Comparison of ENCODE assay signal across 9 cellular contexts in genomic region chr19:46715620-46716012, GRCh38. TPM values are rescaled to one million over a fixed set of nuclear protein-coding genes. Genes with fewer than 3 reads are reported as not detected.
A peak's percentile ranks its signal among the peaks of the same experiment; 100 is the strongest.
DNase-seq lines count a peak whose midpoint lies in the region; ATAC-seq and TF ChIP-seq lines count a peak whose summit lies in the region.
"Had no signal": no experiment of that assay in that cellular context is flagged by ENCODE, and none has a peak within 500 bp of the region (broad histone marks: within the 10 kb centered on the region; RNA-seq: fewer than 3 reads in every experiment).

No MANE protein-coding gene starts in this region.

- peaks cover 40% of the 10 kb centered on the region for H3K4me1 Mint-ChIP-seq in activated CD4-positive, alpha-beta T cell treated with anti-CD3 and anti-CD28 coated beads, Interleukin-2, amount 10 ng/mL, durations not matched to agents 7 days and 5 days

- peaks cover 5 to 18% of the 10 kb centered on the region in 2 donors for H3K4me1 ChIP-seq in ascending aorta
- H3K4me1 ChIP-seq in left lung, result peaks cover 17 to 50% of the 10 kb centered on the region in 2 donors
- H3K4me1 ChIP-seq in thoracic aorta (ENCODE audit: control insufficient read depth in 1 of 2, low read depth in 2 of 2), result peaks cover 14 to 25% of the 10 kb centered on the region in 2 donors

- no peaks in the 10 kb centered on the region for H3K9me3 Mint-ChIP-seq in activated CD4-positive, alpha-beta T cell treated with anti-CD3 and anti-CD28 coated beads, Interleukin-2, amount 10 ng/mL, durations not matched to agents 7 days and 5 days

- ATAC-seq in left lung (no peak), thoracic aorta (ENCODE audit: insufficient number of reproducible peaks, low FRiP score, low read depth) (no peak), HG02840 (IDR thresholded peaks at IDR 0.05; ENCODE audit: low FRiP score, unreplicated experiment) (no peak), GM18907 (IDR thresholded peaks at IDR 0.05; ENCODE audit: unreplicated experiment) (no peak)

- POLR2A ChIA-PET in activated CD4-positive, alpha-beta T cell treated with anti-CD3 and anti-CD28 coated beads, Interleukin-2, amount 10 ng/mL, durations not matched to agents 7 days and 5 days (lab: Charles Lee), result no interaction called here

- no peak for TF ChIP-seq CTCF in ascending aorta (IDR thresholded peaks at IDR 0.05)
- no peak for TF ChIP-seq CTCF in left lung (IDR thresholded peaks at IDR 0.05)
- no peak for TF ChIP-seq CTCF in thoracic aorta (IDR thresholded peaks at IDR 0.05)

- peak overlapping the region; percentile 96 for H3K27ac Mint-ChIP-seq in activated CD4-positive, alpha-beta T cell treated with anti-CD3 and anti-CD28 coated beads, Interleukin-2, amount 10 ng/mL, durations not matched to agents 7 days and 5 days

- peak overlapping the region; percentile 94 for H3K4me3 Mint-ChIP-seq in activated CD4-positive, alpha-beta T cell treated with anti-CD3 and anti-CD28 coated beads, Interleukin-2, amount 10 ng/mL, durations not matched to agents 7 days and 5 days

- peaks cover 53% of the 10 kb centered on the region for H3K36me3 Mint-ChIP-seq in activated CD4-positive, alpha-beta T cell treated with anti-CD3 and anti-CD28 coated beads, Interleukin-2, amount 10 ng/mL, durations not matched to agents 7 days and 5 days (ENCODE audit: low read depth)

- intact Hi-C loops in ascending aorta (cut with DNase I) (no loop called here), left lung (cut with DNase I) (no loop called here)

- peak overlapping the region; percentile 87 to 89 for H3K27ac ChIP-seq in ascending aorta
- H3K27ac ChIP-seq in left lung, result peak overlapping the region; percentile 89 to 95
- peak overlapping the region in 1 of 2 donors; percentile 90 for H3K27ac ChIP-seq in thoracic aorta

- H3K27me3 Mint-ChIP-seq in activated CD4-positive, alpha-beta T cell treated with anti-CD3 and anti-CD28 coated beads, Interleukin-2, amount 10 ng/mL, durations not matched to agents 7 days and 5 days, result no peaks in the 10 kb centered on the region

- H3K4me3 ChIP-seq in ascending aorta (peak overlapping the region; percentile 73 to 82), left lung (peak overlapping the region; percentile 48 to 86), thoracic aorta (peak overlapping the region; percentile 99)

- DNase-seq in activated CD4-positive, alpha-beta T cell treated with anti-CD3 and anti-CD28 coated beads, Interleukin-2, amount 10 ng/mL, durations not matched to agents 7 days and 5 days, result no peak
- DNase-seq in activated CD4-positive, alpha-beta T cell treated with anti-CD3 and anti-CD28 coated beads for 1 hour, result no peak
- DNase-seq in ascending aorta (ENCODE audit: low spot score in 2 of 2) (no peak), left lung (no peak), thoracic aorta (ENCODE audit: low spot score) (no peak)
- no peak for DNase-seq in stimulated activated naive CD4-positive, alpha-beta T cell treated with Interleukin-2 at 50 U/mL for 16 hours (lab: John Stamatoyannopoulos, UW)
- DNase-seq: NCI-H1930 had no signal

- H3K27me3 ChIP-seq in ascending aorta, result no peaks in the 10 kb centered on the region
- no peaks in the 10 kb centered on the region for H3K27me3 ChIP-seq in left lung
- no peaks in the 10 kb centered on the region for H3K27me3 ChIP-seq in thoracic aorta (replicated peaks; ENCODE audit: insufficient read depth)

- CTCF ChIA-PET in activated CD4-positive, alpha-beta T cell treated with anti-CD3 and anti-CD28 coated beads, Interleukin-2, amount 10 ng/mL, durations not matched to agents 7 days and 5 days (lab: Charles Lee), result interaction anchor here (0.6 to 4.2 kb wide), 7 partner anchors 9 to 1061 kb away, joined by 3 to 20 read pairs (median 4); no protein-coding TSS in a partner anchor

- peaks cover 8% of the 10 kb centered on the region in 2 donors for H3K36me3 ChIP-seq in ascending aorta
- H3K36me3 ChIP-seq in left lung, result peaks cover 0 to 29% of the 10 kb centered on the region in 2 donors
- H3K36me3 ChIP-seq in thoracic aorta, result no peaks in the 10 kb centered on the region

- H3K9me3 ChIP-seq in ascending aorta, result no peaks in the 10 kb centered on the region
- no peaks in the 10 kb centered on the region for H3K9me3 ChIP-seq in left lung
- H3K9me3 ChIP-seq in thoracic aorta, result no peaks in the 10 kb centered on the region

RNA-seq across cellular contexts. Expression of gene PRKD2, which starts 1.3 kb away (rescaled TPM):
- 100 to 1,000 TPM; 175 to 178 TPM for total RNA-seq in activated CD4-positive, alpha-beta T cell treated with anti-CD3 and anti-CD28 coated beads, Interleukin-2, amount 10 ng/mL, durations not matched to agents 7 days and 5 days
- total RNA-seq in ascending aorta (101 TPM), left lung (10 to 100 TPM; 37.8 to 48.5 TPM), thoracic aorta (10 to 100 TPM; 21.4 to 53.6 TPM)

RNA-seq across cellular contexts. Expression of gene FKRP, which starts 30.2 kb away (rescaled TPM):
- total RNA-seq in activated CD4-positive, alpha-beta T cell treated with anti-CD3 and anti-CD28 coated beads, Interleukin-2, amount 10 ng/mL, durations not matched to agents 7 days and 5 days, result 10 to 100 TPM; 16.9 to 20.5 TPM
- total RNA-seq in ascending aorta (11.8 TPM), left lung (10 to 100 TPM; 18.8 to 20.9 TPM), thoracic aorta (10 to 100 TPM; 20.6 to 99.2 TPM)

RNA-seq across cellular contexts. Expression of gene STRN4, which starts 30.6 kb away (rescaled TPM):
- 10 to 100 TPM; 77.9 to 86.4 TPM for total RNA-seq in activated CD4-positive, alpha-beta T cell treated with anti-CD3 and anti-CD28 coated beads, Interleukin-2, amount 10 ng/mL, durations not matched to agents 7 days and 5 days
- total RNA-seq in ascending aorta (151 TPM), left lung (10 to 100 TPM; 54.2 to 73.4 TPM), thoracic aorta (10 to 100 TPM; 60.9 to 66.7 TPM)

RNA-seq across cellular contexts. Expression of gene DACT3, which starts 54.6 kb away (rescaled TPM):
- total RNA-seq in activated CD4-positive, alpha-beta T cell treated with anti-CD3 and anti-CD28 coated beads, Interleukin-2, amount 10 ng/mL, durations not matched to agents 7 days and 5 days, result under 1 TPM; 0.31 to 0.42 TPM
- total RNA-seq in ascending aorta, result 104 TPM
- total RNA-seq in left lung, result 10 to 100 TPM in 1 of 2 donors, 1 to 10 TPM in 1; 6.6 to 15.0 TPM
- total RNA-seq in thoracic aorta, result 100 to 1,000 TPM; 118 to 138 TPM
